ENCODE assay signal across 8 cellular contexts in the genomic region with DNA sequence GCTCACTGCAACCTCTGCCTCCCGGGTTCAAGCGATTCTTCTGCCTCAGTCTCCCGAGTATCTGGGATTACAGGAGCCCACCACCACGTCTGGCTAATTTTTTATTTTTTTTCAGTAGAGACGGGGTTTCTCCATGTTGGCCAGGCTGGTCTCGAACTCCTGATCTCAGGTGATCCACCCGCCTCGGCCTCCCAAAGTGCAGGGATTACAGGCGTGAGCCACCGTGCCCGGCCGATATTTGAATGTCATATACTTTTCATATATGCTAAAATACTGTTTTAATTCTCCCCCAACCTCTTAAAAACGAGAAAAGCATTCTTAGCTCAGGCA. TPM values are rescaled to one million over a fixed set of nuclear protein-coding genes. Genes with fewer than 3 reads are reported as not detected.
DNase-seq lines count a peak whose midpoint lies in the region; ATAC-seq and TF ChIP-seq lines count a peak whose summit lies in the region.
"Not testable (repeated sequence)": the region's sequence is repeated elsewhere in the genome, so short reads cannot be mapped to it uniquely, and the experiment has no call there.

No MANE protein-coding gene starts in this region.

- H3K36me3 Mint-ChIP-seq in activated naive CD4-positive, alpha-beta T cell treated with anti-CD3 and anti-CD28 coated beads, Interleukin-2, amount 50 U/mL, for 24 hours; natural killer cell treated with Interleukin-12 subunit alpha and Interleukin-12 subunit beta and Interleukin-15 and Interleukin-18, amount 100 ng/mL, for 72 hours: not testable (repeated sequence)
- H3K36me3 Mint-ChIP-seq in stimulated activated effector memory CD8-positive, alpha-beta T cell treated with anti-CD3 and anti-CD28 coated beads, Interleukin-12 subunit alpha, Interleukin-12 subunit beta, amount 100 ng/mL, for 72 hours = peaks cover 27% of the 10 kb centered on the region

- not testable (repeated sequence) for H3K4me1 ChIP-seq in HEK293 (ENCODE audit: control insufficient read depth, insufficient read depth, low read length); iPS DF 6.9 (ENCODE audit: control insufficient read depth, insufficient read depth, low read length)
- peaks cover 12% of the 10 kb centered on the region for H3K4me1 ChIP-seq in SJCRH30
- peaks cover 23% of the 10 kb centered on the region for H3K4me1 ChIP-seq in ectodermal cell (ENCODE audit: control insufficient read depth, insufficient read depth, low read length)

- DNase-seq in AG09309 (ENCODE audit: low read depth); SJCRH30; iPS DF 6.9 (ENCODE audit: low read depth, low spot score); natural killer cell treated with Interleukin-12 subunit alpha and Interleukin-12 subunit beta and Interleukin-15 and Interleukin-18, amount 100 ng/mL, for 72 hours (ENCODE audit: low spot score); stimulated activated effector memory CD8-positive, alpha-beta T cell treated with anti-CD3 and anti-CD28 coated beads, Interleukin-12 subunit alpha, Interleukin-12 subunit beta, amount 100 ng/mL, for 72 hours (ENCODE audit: low spot score in 2 of 2): not testable (repeated sequence)

- peak overlapping the region; percentile 76 for H3K4me3 Mint-ChIP-seq in activated naive CD4-positive, alpha-beta T cell treated with anti-CD3 and anti-CD28 coated beads, Interleukin-2, amount 50 U/mL, for 24 hours
- peak overlapping the region; percentile 58 for H3K4me3 Mint-ChIP-seq in natural killer cell treated with Interleukin-12 subunit alpha and Interleukin-12 subunit beta and Interleukin-15 and Interleukin-18, amount 100 ng/mL, for 72 hours
- H3K4me3 Mint-ChIP-seq in stimulated activated effector memory CD8-positive, alpha-beta T cell treated with anti-CD3 and anti-CD28 coated beads, Interleukin-12 subunit alpha, Interleukin-12 subunit beta, amount 100 ng/mL, for 72 hours = peak overlapping the region; percentile 42

- not testable (repeated sequence) for H3K9me3 ChIP-seq in HEK293 (ENCODE audit: control insufficient read depth, insufficient read depth, low read depth, low read length); SJCRH30 (replicated peaks); ectodermal cell (ENCODE audit: control insufficient read depth, low read length); iPS DF 6.9 (ENCODE audit: control insufficient read depth, insufficient read depth, low read length)

- 59 to 64% methylated on average over 13 of the region's 13 CpGs for WGBS in ectodermal cell, 2 experiments
- WGBS in iPS DF 6.9 (ENCODE audit: insufficient coverage, insufficient read length) = no CpG with 5 or more reads among the region's 13 CpGs

- peak overlapping the region; percentile 90; the same call in 1 of the 2 replicates for H3K27ac ChIP-seq in HEK293 (ENCODE audit: extremely low read depth, low read depth, low read length)
- H3K27ac ChIP-seq in SJCRH30 = peak overlapping the region; percentile 86
- not testable (repeated sequence) for H3K27ac ChIP-seq in ectodermal cell (ENCODE audit: insufficient read depth, low read depth, low read length, poor library complexity, severe bottlenecking); iPS DF 6.9 (ENCODE audit: low read length)

- peaks cover 40% of the 10 kb centered on the region for H3K4me1 Mint-ChIP-seq in activated naive CD4-positive, alpha-beta T cell treated with anti-CD3 and anti-CD28 coated beads, Interleukin-2, amount 50 U/mL, for 24 hours
- peaks cover 22 to 27% of the 10 kb centered on the region in 2 donors for H3K4me1 Mint-ChIP-seq in natural killer cell treated with Interleukin-12 subunit alpha and Interleukin-12 subunit beta and Interleukin-15 and Interleukin-18, amount 100 ng/mL, for 72 hours (ENCODE audit: low read depth in 2 of 2)
- H3K4me1 Mint-ChIP-seq in stimulated activated effector memory CD8-positive, alpha-beta T cell treated with anti-CD3 and anti-CD28 coated beads, Interleukin-12 subunit alpha, Interleukin-12 subunit beta, amount 100 ng/mL, for 72 hours = peaks cover 44% of the 10 kb centered on the region

- H3K9me3 Mint-ChIP-seq in activated naive CD4-positive, alpha-beta T cell treated with anti-CD3 and anti-CD28 coated beads, Interleukin-2, amount 50 U/mL, for 24 hours; natural killer cell treated with Interleukin-12 subunit alpha and Interleukin-12 subunit beta and Interleukin-15 and Interleukin-18, amount 100 ng/mL, for 72 hours; stimulated activated effector memory CD8-positive, alpha-beta T cell treated with anti-CD3 and anti-CD28 coated beads, Interleukin-12 subunit alpha, Interleukin-12 subunit beta, amount 100 ng/mL, for 72 hours: not testable (repeated sequence)

- CTCF ChIA-PET in HEK293 (lab: Yijun Ruan, JAX) = interaction anchor here (0.6 kb wide), 1 partner anchor 20 kb away, joined by 6 read pairs; no protein-coding TSS in a partner anchor

- POLR2A ChIA-PET in HEK293 (lab: Yijun Ruan, JAX) = interaction anchor here (0.8 kb wide), 1 partner anchor 27 kb away, joined by 3 read pairs; no protein-coding TSS in a partner anchor

- not testable (repeated sequence) for H3K36me3 ChIP-seq in HEK293 (ENCODE audit: control insufficient read depth in 2 of 2, insufficient read depth in 1 of 2, low read length in 2 of 2); SJCRH30; ectodermal cell (ENCODE audit: control insufficient read depth, insufficient read depth, low read length); iPS DF 6.9 (ENCODE audit: control insufficient read depth, insufficient read depth, low read length)

- not testable (repeated sequence) for H3K27me3 Mint-ChIP-seq in activated naive CD4-positive, alpha-beta T cell treated with anti-CD3 and anti-CD28 coated beads, Interleukin-2, amount 50 U/mL, for 24 hours
- H3K27me3 Mint-ChIP-seq in natural killer cell treated with Interleukin-12 subunit alpha and Interleukin-12 subunit beta and Interleukin-15 and Interleukin-18, amount 100 ng/mL, for 72 hours = peaks cover 13 to 17% of the 10 kb centered on the region in 2 donors

- not testable (repeated sequence) for TF ChIP-seq CTCF in AG09309 (IDR thresholded peaks at IDR 0.05; ENCODE audit: control insufficient read depth, insufficient read depth, low read depth, low read length, missing control alignments); HEK293 (tag by site-specific recombination; IDR thresholded peaks at IDR 0.05)

- not testable (repeated sequence) for H3K27me3 ChIP-seq in SJCRH30
- H3K27me3 ChIP-seq in ectodermal cell (ENCODE audit: control insufficient read depth, insufficient read depth, low read length, poor library complexity, severe bottlenecking) (peaks cover 56% of the 10 kb centered on the region), iPS DF 6.9 (ENCODE audit: control insufficient read depth, insufficient read depth, low read length) (peaks cover 45% of the 10 kb centered on the region)

- H3K4me3 ChIP-seq in AG09309 (ENCODE audit: control insufficient read depth, low read depth, low read length) (peak overlapping the region; percentile 67), HEK293 (ENCODE audit: low read depth, low read length) (peak overlapping the region; percentile 82), SJCRH30 (peak overlapping the region; percentile 76), ectodermal cell (ENCODE audit: insufficient read depth, low read depth, low read length) (peak overlapping the region; percentile 54), iPS DF 6.9 (ENCODE audit: low read length) (peak overlapping the region; percentile 59; the same call in 1 of the 2 replicates)

- ATAC-seq in natural killer cell treated with Interleukin-12 subunit alpha and Interleukin-12 subunit beta and Interleukin-15 and Interleukin-18, amount 100 ng/mL, for 72 hours; stimulated activated effector memory CD8-positive, alpha-beta T cell treated with anti-CD3 and anti-CD28 coated beads, Interleukin-12 subunit alpha, Interleukin-12 subunit beta, amount 100 ng/mL, for 72 hours: not testable (repeated sequence)

- peak overlapping the region; percentile 59 for H3K27ac Mint-ChIP-seq in activated naive CD4-positive, alpha-beta T cell treated with anti-CD3 and anti-CD28 coated beads, Interleukin-2, amount 50 U/mL, for 24 hours
- not testable (repeated sequence) for H3K27ac Mint-ChIP-seq in natural killer cell treated with Interleukin-12 subunit alpha and Interleukin-12 subunit beta and Interleukin-15 and Interleukin-18, amount 100 ng/mL, for 72 hours
- H3K27ac Mint-ChIP-seq in stimulated activated effector memory CD8-positive, alpha-beta T cell treated with anti-CD3 and anti-CD28 coated beads, Interleukin-12 subunit alpha, Interleukin-12 subunit beta, amount 100 ng/mL, for 72 hours = peak overlapping the region; percentile 8

RNA-seq across cellular contexts. Expression of a gene that starts 1.1 kb away (rescaled TPM):
- total RNA-seq in SJCRH30 (2014; rRNA removed; shearing (Covaris generic)) = 48.7 and 53.2 TPM in 2 replicates
- polyA plus RNA-seq in ectodermal cell (2013, experiment 1 of 4) = 36.2 TPM
- 37.0 TPM for polyA plus RNA-seq in ectodermal cell (2013, experiment 2 of 4)
- 27.4 TPM for polyA plus RNA-seq in ectodermal cell (2013, experiment 3 of 4)
- 28.7 TPM for polyA plus RNA-seq in ectodermal cell (2013, experiment 4 of 4)
- 10 to 100 TPM; 18.3 to 30.7 TPM for total RNA-seq in natural killer cell treated with Interleukin-12 subunit alpha and Interleukin-12 subunit beta and Interleukin-15 and Interleukin-18, amount 100 ng/mL, for 72 hours

RNA-seq across cellular contexts. Expression of a gene that starts 24.9 kb away (rescaled TPM):
- total RNA-seq in SJCRH30 (2014; rRNA removed; shearing (Covaris generic)) = 41.0 and 44.7 TPM in 2 replicates
- 38.7 TPM for polyA plus RNA-seq in ectodermal cell (2013, experiment 1 of 4)
- polyA plus RNA-seq in ectodermal cell (2013, experiment 2 of 4) = 46.9 TPM
- 34.8 TPM for polyA plus RNA-seq in ectodermal cell (2013, experiment 3 of 4)
- polyA plus RNA-seq in ectodermal cell (2013, experiment 4 of 4) = 38.7 TPM
- 10 to 100 TPM; 31.2 to 59.5 TPM for total RNA-seq in natural killer cell treated with Interleukin-12 subunit alpha and Interleukin-12 subunit beta and Interleukin-15 and Interleukin-18, amount 100 ng/mL, for 72 hours
